10 cellular contexts compared by ENCODE assay signal in genomic region chr4:25098964-25099843, GRCh38.
DNase-seq lines count a peak whose midpoint lies in the region; ATAC-seq and TF ChIP-seq lines count a peak whose summit lies in the region.
"Had no signal": no experiment of that assay in that cellular context is flagged by ENCODE, and none has a peak within 500 bp of the region (broad histone marks: within the 10 kb centered on the region; RNA-seq: fewer than 3 reads in every experiment).

No MANE protein-coding gene starts in this region.

- H3K27ac ChIP-seq in VCaP (peak overlapping the region; percentile 46), hepatocyte (peak overlapping the region; percentile 47), transverse colon (no peak overlapping the region)

- no peaks in the 10 kb centered on the region for H3K79me2 ChIP-seq in hepatocyte

- no peaks in the 10 kb centered on the region for H4K20me1 ChIP-seq in hepatocyte (ENCODE audit: insufficient read depth, poor library complexity, severe bottlenecking)

- intact Hi-C loops in transverse colon (cut with DNase I; ENCODE audit: low total_unique reads): no loop called here

- 56% methylated on average over 10 of the region's 10 CpGs for WGBS in hepatocyte (ENCODE audit: low lambda C conversion rate, missing lambda C conversion rate)
- WGBS in transverse colon (ENCODE audit: low coverage in 1 of 2), 2 donors: 31 to 46% methylated on average over 3 to 10 of the region's 10 CpGs

- H3K9me2 ChIP-seq in hepatocyte (replicated peaks; ENCODE audit: insufficient read depth): no peaks in the 10 kb centered on the region

- peak overlapping the region; percentile 10 for H3K4me2 ChIP-seq in hepatocyte

- ATAC-seq in HG03565 (IDR thresholded peaks at IDR 0.05; ENCODE audit: unreplicated experiment): no peak

- H3K9me3 ChIP-seq in hepatocyte (ENCODE audit: low read depth): no peaks in the 10 kb centered on the region
- H3K9me3 ChIP-seq in transverse colon: no peaks in the 10 kb centered on the region

- H3K4me3 ChIP-seq in hepatocyte: no peak overlapping the region
- H3K4me3 ChIP-seq in transverse colon: no peak overlapping the region

- H3K27me3 ChIP-seq in hepatocyte: no peaks in the 10 kb centered on the region
- H3K27me3 ChIP-seq in transverse colon: peaks cover 10% of the 10 kb centered on the region

- in situ Hi-C loops in transverse colon (cut with MboI; ENCODE audit: low pct_ligation_motif_present in 1 of 4, low pct_unique_long_range_greater_than_20kb in 1 of 4, low sequenced_read_pairs in 3 of 4): no loop called here

- TF ChIP-seq CTCF in VCaP (conservative IDR thresholded peaks at IDR 0.05): no peak
- TF ChIP-seq CTCF in hepatocyte (IDR thresholded peaks at IDR 0.05; ENCODE audit: poor library complexity): no peak
- TF ChIP-seq CTCF in transverse colon (IDR thresholded peaks at IDR 0.05): no peak

- peak; percentile 63 to 72 for DNase-seq in NCI-H524 (lab: John Stamatoyannopoulos, UW)
- DNase-seq in NCI-H524 treated with DMSO at 0.1 percent for 48 hours (lab: John Stamatoyannopoulos, UW): no peak
- peak; percentile 54 for DNase-seq in hepatocyte (ENCODE audit: low spot score)
- peak; percentile 70 for DNase-seq in transverse colon
- DNase-seq in inferior parietal cortex (ENCODE audit: extremely low spot score): no peak
- no peak for DNase-seq in Kasumi-1 (lab: John Stamatoyannopoulos, UW)
- DNase-seq: AML-193, endodermal cell had no signal

- TF ChIP-seq EP300 in transverse colon (IDR thresholded peaks at IDR 0.05; ENCODE audit: low read depth): no peak

- peaks cover 3% of the 10 kb centered on the region for H3K4me1 ChIP-seq in hepatocyte (ENCODE audit: insufficient read depth)
- H3K4me1 ChIP-seq in transverse colon: no peaks in the 10 kb centered on the region

- H3K36me3 ChIP-seq in hepatocyte (replicated peaks; ENCODE audit: insufficient read depth, low read depth): no peaks in the 10 kb centered on the region
- H3K36me3 ChIP-seq in transverse colon: no peaks in the 10 kb centered on the region

- TF ChIP-seq POLR2A in transverse colon (IDR thresholded peaks at IDR 0.05): no peak

- no peak overlapping the region for H2AFZ ChIP-seq in hepatocyte

Comparison
In these comparisons a context has a peak if more than half of its experiments do, and no peak if none do; other contexts are left out.
1. DNase-seq: peak in NCI-H524 (2 of 2), hepatocyte (single experiment) and transverse colon (single experiment); none in NCI-H524 treated with DMSO at 0.1 percent for 48 hours (single experiment), inferior parietal cortex (single experiment) and Kasumi-1 (0 of 2).
2. H3K27ac ChIP-seq: peak in VCaP (single experiment) and hepatocyte (single experiment); none in transverse colon (0 of 4).